ENCODE assay signal across 24 cellular contexts in genomic region chr2:74618410-74619083, GRCh38. TPM values are rescaled to one million over a fixed set of nuclear protein-coding genes. Genes with fewer than 3 reads are reported as not detected.
"Had no signal": no experiment of that assay in that cellular context is flagged by ENCODE, and none has a peak within 500 bp of the region (broad histone marks: within the 10 kb centered on the region; RNA-seq: fewer than 3 reads in every experiment).

No MANE protein-coding gene starts in this region.

- H3K36me3 ChIP-seq: gastrocnemius medialis, heart right ventricle, neutrophil, right atrium auricular region, sigmoid colon, stomach, thoracic aorta, transverse colon had no signal

- H3K4me3 ChIP-seq: gastrocnemius medialis, heart right ventricle, right atrium auricular region, sigmoid colon, skin epidermis, stomach, thoracic aorta, transverse colon had no signal

- H3K4me1 ChIP-seq: gastrocnemius medialis, right atrium auricular region, sigmoid colon, stomach, transverse colon had no signal

- H3K27ac ChIP-seq: gastrocnemius medialis, heart right ventricle, neutrophil, right atrium auricular region, sigmoid colon, skin epidermis, stomach, thoracic aorta, transverse colon had no signal

- H3K9me3 ChIP-seq: gastrocnemius medialis, heart right ventricle, neutrophil, right atrium auricular region, sigmoid colon, stomach, thoracic aorta, transverse colon had no signal

- ATAC-seq: esophagus mucosa; gastrocnemius medialis; heart right ventricle; left lobe of liver; naive thymus-derived CD4-positive, alpha-beta T cell had no signal

- FAIRE-seq: endometrium had no signal

- DNase-seq: effector memory CD4-positive, alpha-beta T cell; gastrocnemius medialis; heart right ventricle; islet precursor cell; mammary epithelial cell; naive thymus-derived CD4-positive, alpha-beta T cell; nephron progenitor cell; posterior cingulate gyrus; sigmoid colon; stimulated activated CD4-positive, alpha-beta T cell treated with anti-CD3 and anti-CD28 coated beads, Interleukin-2, amount 100 ng/mL, for 24 hours; stimulated activated CD4-positive, alpha-beta T cell treated with anti-CD3 and anti-CD28 coated beads, Interleukin-4, amount 100 ng/mL, for 4 hours; stimulated activated naive CD4-positive, alpha-beta T cell; stomach; substantia nigra; transverse colon had no signal

- H3K27me3 ChIP-seq: gastrocnemius medialis, right atrium auricular region had no signal

RNA-seq across cellular contexts. Expression of gene M1AP, which starts 29.6 kb away (rescaled TPM):
- total RNA-seq: fibroblast of villous mesenchyme, left lobe of liver, osteocyte had no signal
- polyA plus RNA-seq: naive thymus-derived CD4-positive, alpha-beta T cell had no signal
